Comparison of ENCODE assay signal across 9 cellular contexts in genomic region chr3:160403028-160403545, GRCh38. TPM values are rescaled to one million over a fixed set of nuclear protein-coding genes. Genes with fewer than 3 reads are reported as not detected.
DNase-seq lines count a peak whose midpoint lies in the region; ATAC-seq, FAIRE-seq and TF ChIP-seq lines count a peak whose summit lies in the region.
"Had no signal": no experiment of that assay in that cellular context is flagged by ENCODE, and none has a peak within 500 bp of the region (broad histone marks: within the 10 kb centered on the region; RNA-seq: fewer than 3 reads in every experiment).

No MANE protein-coding gene starts in this region.

- 31% methylated on average over 2 of the region's 2 CpGs for WGBS in thymus

- peak overlapping the region; percentile 66 for H3K4me3 ChIP-seq in RWPE2 (ENCODE audit: severe bottlenecking)
- H3K4me3 ChIP-seq in thymus (ENCODE audit: low read length), result peak overlapping the region; percentile 75

- no peak overlapping the region for H3K27ac ChIP-seq in RWPE2 (ENCODE audit: poor library complexity, severe bottlenecking)
- H3K27ac ChIP-seq in thymus (ENCODE audit: low read depth), result no peak overlapping the region

- peak overlapping the region; percentile 76 for H3K27ac Mint-ChIP-seq in activated T-cell treated with anti-CD3 and anti-CD28 coated beads, Interleukin-2, amount 50 U/mL, for 72 hours

- ATAC-seq in activated T-cell treated with anti-CD3 and anti-CD28 coated beads, Interleukin-2, amount 50 U/mL, for 72 hours (replicated peaks in 1 of 2), result no peak
- ATAC-seq in RWPE2 (ENCODE audit: low read depth), result no peak
- ATAC-seq in HG02610 (IDR thresholded peaks at IDR 0.05; ENCODE audit: unreplicated experiment), result no peak

- H3K4me3 Mint-ChIP-seq in activated T-cell treated with anti-CD3 and anti-CD28 coated beads, Interleukin-2, amount 50 U/mL, for 72 hours, result peak overlapping the region; percentile 96 to 98

- no peak for TF ChIP-seq POLR2A in GM12891 (IDR thresholded peaks at IDR 0.05; ENCODE audit: low read depth, low read length)

- H3K4me1 Mint-ChIP-seq in activated T-cell treated with anti-CD3 and anti-CD28 coated beads, Interleukin-2, amount 50 U/mL, for 72 hours (ENCODE audit: low read depth), result peaks cover 52% of the 10 kb centered on the region

- H3K36me3 Mint-ChIP-seq in activated T-cell treated with anti-CD3 and anti-CD28 coated beads, Interleukin-2, amount 50 U/mL, for 72 hours (ENCODE audit: insufficient read depth in 2 of 2), result peaks cover 26 to 46% of the 10 kb centered on the region in 2 donors

- no peaks in the 10 kb centered on the region for H3K27me3 Mint-ChIP-seq in activated T-cell treated with anti-CD3 and anti-CD28 coated beads, Interleukin-2, amount 50 U/mL, for 72 hours (ENCODE audit: low read depth)

- H3K9me3 ChIP-seq in RWPE2 (ENCODE audit: severe bottlenecking) (no peaks in the 10 kb centered on the region), thymus (ENCODE audit: control insufficient read depth) (no peaks in the 10 kb centered on the region)

- TF ChIP-seq CTCF in RWPE2 (IDR thresholded peaks at IDR 0.05; ENCODE audit: poor library complexity, severe bottlenecking), result no peak

- peaks cover 22% of the 10 kb centered on the region for H3K4me1 ChIP-seq in RWPE2 (ENCODE audit: insufficient read depth, poor library complexity, severe bottlenecking)
- H3K4me1 ChIP-seq in thymus (ENCODE audit: control insufficient read depth, insufficient read depth, low read length), result peaks cover 3% of the 10 kb centered on the region

- H3K27me3 ChIP-seq in RWPE2 (ENCODE audit: insufficient read depth, poor library complexity, severe bottlenecking) (no peaks in the 10 kb centered on the region), thymus (ENCODE audit: control insufficient read depth, insufficient read depth) (no peaks in the 10 kb centered on the region)

- H3K9me3 Mint-ChIP-seq in activated T-cell treated with anti-CD3 and anti-CD28 coated beads, Interleukin-2, amount 50 U/mL, for 72 hours, result no peaks in the 10 kb centered on the region

- peaks cover 85% of the 10 kb centered on the region for H3K36me3 ChIP-seq in RWPE2 (ENCODE audit: low read depth)
- H3K36me3 ChIP-seq in thymus (ENCODE audit: control insufficient read depth, insufficient read depth), result no peaks in the 10 kb centered on the region

- DNase-seq in activated T-cell treated with anti-CD3 and anti-CD28 coated beads, Interleukin-2, amount 50 U/mL, for 72 hours, result no peak
- DNase-seq in activated T-cell treated with anti-CD3 and anti-CD28 coated beads, Interleukin-2, amount 50 U/mL, for 48 hours, result no peak
- no peak for DNase-seq in RWPE2 (ENCODE audit: low spot score)
- peak; percentile 41 for DNase-seq in fibroblast of peridontal ligament (ENCODE audit: extremely low read depth)
- DNase-seq in HPDE6-E6E7 (ENCODE audit: extremely low spot score), result no peak
- no peak for DNase-seq in GM12891 (ENCODE audit: insufficient read length, low spot score)

- FAIRE-seq in GM12891 (lab: Jason Lieb, UNC), result no peak
- FAIRE-seq: colon had no signal

TF ChIP-seq in GM12891, 5 proteins besides CTCF, POLR2A, EP300 and RAD21:
- TF ChIP-seq POLR2AphosphoS5 (IDR thresholded peaks at IDR 0.05; ENCODE audit: low read depth, low read length), result no peak
- TF ChIP-seq TAF1 (IDR thresholded peaks at IDR 0.05; ENCODE audit: low read depth, low read length), result no peak
- no peak for TF ChIP-seq SPI1 (IDR thresholded peaks at IDR 0.05; ENCODE audit: low read depth, low read length)
- no peak for TF ChIP-seq PAX5 (IDR thresholded peaks at IDR 0.05; ENCODE audit: insufficient read depth, low read length, severe bottlenecking)
- no peak for TF ChIP-seq POU2F2 (IDR thresholded peaks at IDR 0.05; ENCODE audit: low read depth, low read length)
TF ChIP-seq in GM12891: peak in this region for 0.

RNA-seq across cellular contexts. Expression of gene SMC4, which starts 3.6 kb away (rescaled TPM):
- 100 to 1,000 TPM; 167 to 206 TPM for total RNA-seq in activated T-cell treated with anti-CD3 and anti-CD28 coated beads, Interleukin-2, amount 50 U/mL, for 72 hours
- 119 TPM for polyA plus RNA-seq in thymus
- polyA plus RNA-seq in GM12891 (2012; ENCODE audit: low read depth, missing spikeins), result 55.3 TPM

RNA-seq across cellular contexts. Expression of gene IFT80, which starts 4.1 kb away (rescaled TPM):
- 10 to 100 TPM; 22.2 to 22.7 TPM for total RNA-seq in activated T-cell treated with anti-CD3 and anti-CD28 coated beads, Interleukin-2, amount 50 U/mL, for 72 hours
- polyA plus RNA-seq in thymus, result 58.0 TPM
- polyA plus RNA-seq in GM12891 (2012; ENCODE audit: low read depth, missing spikeins), result 7.9 TPM

RNA-seq across cellular contexts. Expression of gene TRIM59, which starts 46.5 kb away (rescaled TPM):
- 10 to 100 TPM; 39.9 to 41.8 TPM for total RNA-seq in activated T-cell treated with anti-CD3 and anti-CD28 coated beads, Interleukin-2, amount 50 U/mL, for 72 hours
- polyA plus RNA-seq in thymus, result 8.7 TPM
- polyA plus RNA-seq in GM12891 (2012; ENCODE audit: low read depth, missing spikeins), result 6.4 TPM
